15 cellular contexts compared by ENCODE assay signal in genomic region chr18:944440-944839, GRCh38. TPM values are rescaled to one million over a fixed set of nuclear protein-coding genes. Genes with fewer than 3 reads are reported as not detected.
DNase-seq lines count a peak whose midpoint lies in the region; ATAC-seq and TF ChIP-seq lines count a peak whose summit lies in the region.
"Had no signal": no experiment of that assay in that cellular context is flagged by ENCODE, and none has a peak within 500 bp of the region (broad histone marks: within the 10 kb centered on the region; RNA-seq: fewer than 3 reads in every experiment).

No MANE protein-coding gene starts in this region.

- no peak overlapping the region for H3K27ac ChIP-seq in left lung
- H3K27ac ChIP-seq: adrenal gland, C4-2B, skin epidermis had no signal

- peak; percentile 67 for DNase-seq in EL
- DNase-seq in LoVo (ENCODE audit: low spot score), result peak; percentile 19
- DNase-seq in astrocyte of the hippocampus (ENCODE audit: low read depth, low spot score), result peak; percentile 95
- DNase-seq in left lung, result no peak
- DNase-seq in NCI-H146 (lab: John Stamatoyannopoulos, UW), result no peak
- DNase-seq in iPS-NIHi11 (ENCODE audit: low spot score), result no peak
- DNase-seq in GDM1 (lab: John Stamatoyannopoulos, UW), result no peak
- DNase-seq: head of caudate nucleus, NCI-H1436 treated with DMSO at 0.1 percent for 48 hours had no signal

- H3K36me3 ChIP-seq in left lung, result no peaks in the 10 kb centered on the region
- H3K36me3 ChIP-seq: adrenal gland had no signal

- no peaks in the 10 kb centered on the region for H3K4me1 ChIP-seq in left lung
- H3K4me1 ChIP-seq: adrenal gland had no signal

- peak; percentile 68 for ATAC-seq in left lung
- ATAC-seq in GM18873 (IDR thresholded peaks at IDR 0.05; ENCODE audit: low FRiP score, unreplicated experiment), result no peak
- ATAC-seq: activated CD4-positive, CD25-positive, alpha-beta regulatory T cell treated with anti-CD3 and anti-CD28 coated beads, Interleukin-2, amount 50 U/mL, for 24 hours had no signal

- no peaks in the 10 kb centered on the region for H3K27me3 ChIP-seq in left lung
- H3K27me3 ChIP-seq: adrenal gland had no signal

- no peak overlapping the region for H3K4me3 ChIP-seq in left lung
- H3K4me3 ChIP-seq: adrenal gland, skin epidermis had no signal

- TF ChIP-seq CTCF in left lung (IDR thresholded peaks at IDR 0.05), result no peak

- intact Hi-C loops in left lung (cut with DNase I), result no loop called here

- H3K9me3 ChIP-seq in left lung, result no peaks in the 10 kb centered on the region
- H3K9me3 ChIP-seq: adrenal gland had no signal

RNA-seq across cellular contexts. Expression of gene ADCYAP1, which starts 39.8 kb away (rescaled TPM):
- under 1 TPM in 1 of 2 donors, not detected in 1; 0.08 TPM for total RNA-seq in left lung
- total RNA-seq: dermis microvascular lymphatic vessel endothelial cell had no signal

Comparison
In these comparisons a context has a peak if more than half of its experiments do, and no peak if none do; other contexts are left out.
1. DNase-seq: peak in EL (single experiment), LoVo (single experiment) and astrocyte of the hippocampus (single experiment); none in left lung (0 of 2), NCI-H146 (single experiment), iPS-NIHi11 (single experiment) and GDM1 (single experiment).